In the genomic region with DNA sequence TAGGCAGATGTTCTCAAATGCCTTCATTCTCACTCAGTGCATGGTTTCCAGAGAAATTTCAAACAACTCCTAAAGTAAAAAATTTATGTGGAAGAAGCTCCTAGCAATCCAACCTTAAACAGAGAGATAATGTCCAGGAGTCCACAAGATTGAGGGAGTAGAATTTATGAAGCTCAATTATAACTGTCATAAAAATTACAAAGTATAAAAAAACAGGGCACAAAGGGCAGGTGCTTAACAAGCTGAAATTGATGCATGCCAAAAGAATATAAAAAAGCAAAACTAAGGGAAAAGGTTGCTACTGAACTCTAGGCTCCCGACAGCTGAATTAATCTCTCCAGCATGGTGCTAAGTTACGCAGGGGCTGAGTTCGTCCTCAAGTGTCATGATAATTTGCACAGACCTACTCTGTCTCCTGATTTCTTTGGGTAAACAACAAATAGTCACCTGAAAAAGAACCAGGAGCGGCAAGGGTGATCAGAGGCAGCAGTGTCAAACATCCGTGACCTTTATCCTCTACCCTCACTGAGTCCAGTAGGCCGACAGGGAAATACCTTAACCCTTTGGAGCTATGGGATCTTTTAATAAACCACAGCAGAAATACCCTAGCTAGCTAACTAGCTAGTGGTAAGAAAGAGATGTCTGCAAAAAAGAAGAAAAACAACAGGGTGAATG, we compare ENCODE assay signal across 1 cellular context.
TF ChIP-seq lines count a peak whose summit lies in the region.

No MANE protein-coding gene starts in this region.

TF ChIP-seq in HepG2, 621 proteins besides CTCF, POLR2A, EP300 and RAD21 (continued from another document and continues in another):
- TF ChIP-seq, protein P1, sequence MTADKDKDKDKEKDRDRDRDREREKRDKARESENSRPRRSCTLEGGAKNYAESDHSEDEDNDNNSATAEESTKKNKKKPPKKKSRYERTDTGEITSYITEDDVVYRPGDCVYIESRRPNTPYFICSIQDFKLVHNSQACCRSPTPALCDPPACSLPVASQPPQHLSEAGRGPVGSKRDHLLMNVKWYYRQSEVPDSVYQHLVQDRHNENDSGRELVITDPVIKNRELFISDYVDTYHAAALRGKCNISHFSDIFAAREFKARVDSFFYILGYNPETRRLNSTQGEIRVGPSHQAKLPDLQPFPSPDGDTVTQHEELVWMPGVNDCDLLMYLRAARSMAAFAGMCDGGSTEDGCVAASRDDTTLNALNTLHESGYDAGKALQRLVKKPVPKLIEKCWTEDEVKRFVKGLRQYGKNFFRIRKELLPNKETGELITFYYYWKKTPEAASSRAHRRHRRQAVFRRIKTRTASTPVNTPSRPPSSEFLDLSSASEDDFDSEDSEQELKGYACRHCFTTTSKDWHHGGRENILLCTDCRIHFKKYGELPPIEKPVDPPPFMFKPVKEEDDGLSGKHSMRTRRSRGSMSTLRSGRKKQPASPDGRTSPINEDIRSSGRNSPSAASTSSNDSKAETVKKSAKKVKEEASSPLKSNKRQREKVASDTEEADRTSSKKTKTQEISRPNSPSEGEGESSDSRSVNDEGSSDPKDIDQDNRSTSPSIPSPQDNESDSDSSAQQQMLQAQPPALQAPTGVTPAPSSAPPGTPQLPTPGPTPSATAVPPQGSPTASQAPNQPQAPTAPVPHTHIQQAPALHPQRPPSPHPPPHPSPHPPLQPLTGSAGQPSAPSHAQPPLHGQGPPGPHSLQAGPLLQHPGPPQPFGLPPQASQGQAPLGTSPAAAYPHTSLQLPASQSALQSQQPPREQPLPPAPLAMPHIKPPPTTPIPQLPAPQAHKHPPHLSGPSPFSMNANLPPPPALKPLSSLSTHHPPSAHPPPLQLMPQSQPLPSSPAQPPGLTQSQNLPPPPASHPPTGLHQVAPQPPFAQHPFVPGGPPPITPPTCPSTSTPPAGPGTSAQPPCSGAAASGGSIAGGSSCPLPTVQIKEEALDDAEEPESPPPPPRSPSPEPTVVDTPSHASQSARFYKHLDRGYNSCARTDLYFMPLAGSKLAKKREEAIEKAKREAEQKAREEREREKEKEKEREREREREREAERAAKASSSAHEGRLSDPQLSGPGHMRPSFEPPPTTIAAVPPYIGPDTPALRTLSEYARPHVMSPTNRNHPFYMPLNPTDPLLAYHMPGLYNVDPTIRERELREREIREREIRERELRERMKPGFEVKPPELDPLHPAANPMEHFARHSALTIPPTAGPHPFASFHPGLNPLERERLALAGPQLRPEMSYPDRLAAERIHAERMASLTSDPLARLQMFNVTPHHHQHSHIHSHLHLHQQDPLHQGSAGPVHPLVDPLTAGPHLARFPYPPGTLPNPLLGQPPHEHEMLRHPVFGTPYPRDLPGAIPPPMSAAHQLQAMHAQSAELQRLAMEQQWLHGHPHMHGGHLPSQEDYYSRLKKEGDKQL (CRISPR knock-in tag; IDR thresholded peaks at IDR 0.05; ENCODE audit: low read depth), result peak; percentile 42; the same call in 1 of the 2 replicates
- peak; percentile 91 for TF ChIP-seq PPARG (CRISPR knock-in tag; conservative IDR thresholded peaks at IDR 0.05)
- 0 out of 2 replicates have a peak, but pooled peaks have one; percentile 52 for TF ChIP-seq ZSCAN9 (CRISPR knock-in tag; IDR thresholded peaks at IDR 0.05; ENCODE audit: borderline replicate concordance)
- TF ChIP-seq SSRP1 (CRISPR knock-in tag; IDR thresholded peaks at IDR 0.05), result no peak
- TF ChIP-seq, protein P2, sequence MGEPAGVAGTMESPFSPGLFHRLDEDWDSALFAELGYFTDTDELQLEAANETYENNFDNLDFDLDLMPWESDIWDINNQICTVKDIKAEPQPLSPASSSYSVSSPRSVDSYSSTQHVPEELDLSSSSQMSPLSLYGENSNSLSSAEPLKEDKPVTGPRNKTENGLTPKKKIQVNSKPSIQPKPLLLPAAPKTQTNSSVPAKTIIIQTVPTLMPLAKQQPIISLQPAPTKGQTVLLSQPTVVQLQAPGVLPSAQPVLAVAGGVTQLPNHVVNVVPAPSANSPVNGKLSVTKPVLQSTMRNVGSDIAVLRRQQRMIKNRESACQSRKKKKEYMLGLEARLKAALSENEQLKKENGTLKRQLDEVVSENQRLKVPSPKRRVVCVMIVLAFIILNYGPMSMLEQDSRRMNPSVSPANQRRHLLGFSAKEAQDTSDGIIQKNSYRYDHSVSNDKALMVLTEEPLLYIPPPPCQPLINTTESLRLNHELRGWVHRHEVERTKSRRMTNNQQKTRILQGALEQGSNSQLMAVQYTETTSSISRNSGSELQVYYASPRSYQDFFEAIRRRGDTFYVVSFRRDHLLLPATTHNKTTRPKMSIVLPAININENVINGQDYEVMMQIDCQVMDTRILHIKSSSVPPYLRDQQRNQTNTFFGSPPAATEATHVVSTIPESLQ (CRISPR knock-in tag; conservative IDR thresholded peaks at IDR 0.05), result no peak
- TF ChIP-seq RELA (CRISPR knock-in tag; IDR thresholded peaks at IDR 0.05), result no peak
- no peak for TF ChIP-seq ZNF432 (CRISPR knock-in tag; IDR thresholded peaks at IDR 0.05; ENCODE audit: borderline replicate concordance)
- peak; percentile 88 for TF ChIP-seq ZKSCAN1 (IDR thresholded peaks at IDR 0.05; ENCODE audit: low read length)
- TF ChIP-seq RXRA (CRISPR knock-in tag; IDR thresholded peaks at IDR 0.05), result peak; percentile 59; the same call in 1 of the 2 replicates
- peak; percentile 86 for TF ChIP-seq GATAD2A (CRISPR knock-in tag; IDR thresholded peaks at IDR 0.05)
- TF ChIP-seq REXO4 (CRISPR knock-in tag; IDR thresholded peaks at IDR 0.05; ENCODE audit: borderline replicate concordance), result no peak
- no peak for TF ChIP-seq RFX1 (IDR thresholded peaks at IDR 0.05)
- 0 out of 2 replicates have a peak, but pooled peaks have one; percentile 14 for TF ChIP-seq STAG1 (CRISPR knock-in tag; IDR thresholded peaks at IDR 0.05)
- TF ChIP-seq MXD4 (CRISPR knock-in tag; IDR thresholded peaks at IDR 0.05), result no peak
- TF ChIP-seq ZC3H13 (CRISPR knock-in tag; IDR thresholded peaks at IDR 0.05), result no peak
- TF ChIP-seq SMAD1 (CRISPR knock-in tag; IDR thresholded peaks at IDR 0.05; ENCODE audit: borderline replicate concordance, low read depth), result no peak
- TF ChIP-seq GABPA (IDR thresholded peaks at IDR 0.05; ENCODE audit: low read depth, low read length), result no peak
- no peak for TF ChIP-seq GABPA (CRISPR knock-in tag; IDR thresholded peaks at IDR 0.05; ENCODE audit: low read depth)
- TF ChIP-seq ZNF383 (CRISPR knock-in tag; IDR thresholded peaks at IDR 0.05; ENCODE audit: borderline replicate concordance), result no peak
- TF ChIP-seq, protein P3, sequence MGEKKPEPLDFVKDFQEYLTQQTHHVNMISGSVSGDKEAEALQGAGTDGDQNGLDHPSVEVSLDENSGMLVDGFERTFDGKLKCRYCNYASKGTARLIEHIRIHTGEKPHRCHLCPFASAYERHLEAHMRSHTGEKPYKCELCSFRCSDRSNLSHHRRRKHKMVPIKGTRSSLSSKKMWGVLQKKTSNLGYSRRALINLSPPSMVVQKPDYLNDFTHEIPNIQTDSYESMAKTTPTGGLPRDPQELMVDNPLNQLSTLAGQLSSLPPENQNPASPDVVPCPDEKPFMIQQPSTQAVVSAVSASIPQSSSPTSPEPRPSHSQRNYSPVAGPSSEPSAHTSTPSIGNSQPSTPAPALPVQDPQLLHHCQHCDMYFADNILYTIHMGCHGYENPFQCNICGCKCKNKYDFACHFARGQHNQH (CRISPR knock-in tag; IDR thresholded peaks at IDR 0.05), result 0 out of 2 replicates have a peak, but pooled peaks have one; percentile 47
- TF ChIP-seq, protein P4, sequence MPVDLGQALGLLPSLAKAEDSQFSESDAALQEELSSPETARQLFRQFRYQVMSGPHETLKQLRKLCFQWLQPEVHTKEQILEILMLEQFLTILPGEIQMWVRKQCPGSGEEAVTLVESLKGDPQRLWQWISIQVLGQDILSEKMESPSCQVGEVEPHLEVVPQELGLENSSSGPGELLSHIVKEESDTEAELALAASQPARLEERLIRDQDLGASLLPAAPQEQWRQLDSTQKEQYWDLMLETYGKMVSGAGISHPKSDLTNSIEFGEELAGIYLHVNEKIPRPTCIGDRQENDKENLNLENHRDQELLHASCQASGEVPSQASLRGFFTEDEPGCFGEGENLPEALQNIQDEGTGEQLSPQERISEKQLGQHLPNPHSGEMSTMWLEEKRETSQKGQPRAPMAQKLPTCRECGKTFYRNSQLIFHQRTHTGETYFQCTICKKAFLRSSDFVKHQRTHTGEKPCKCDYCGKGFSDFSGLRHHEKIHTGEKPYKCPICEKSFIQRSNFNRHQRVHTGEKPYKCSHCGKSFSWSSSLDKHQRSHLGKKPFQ (CRISPR knock-in tag; IDR thresholded peaks at IDR 0.05; ENCODE audit: insufficient replicate concordance), result no peak
- TF ChIP-seq, protein P5, sequence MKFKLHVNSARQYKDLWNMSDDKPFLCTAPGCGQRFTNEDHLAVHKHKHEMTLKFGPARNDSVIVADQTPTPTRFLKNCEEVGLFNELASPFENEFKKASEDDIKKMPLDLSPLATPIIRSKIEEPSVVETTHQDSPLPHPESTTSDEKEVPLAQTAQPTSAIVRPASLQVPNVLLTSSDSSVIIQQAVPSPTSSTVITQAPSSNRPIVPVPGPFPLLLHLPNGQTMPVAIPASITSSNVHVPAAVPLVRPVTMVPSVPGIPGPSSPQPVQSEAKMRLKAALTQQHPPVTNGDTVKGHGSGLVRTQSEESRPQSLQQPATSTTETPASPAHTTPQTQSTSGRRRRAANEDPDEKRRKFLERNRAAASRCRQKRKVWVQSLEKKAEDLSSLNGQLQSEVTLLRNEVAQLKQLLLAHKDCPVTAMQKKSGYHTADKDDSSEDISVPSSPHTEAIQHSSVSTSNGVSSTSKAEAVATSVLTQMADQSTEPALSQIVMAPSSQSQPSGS (CRISPR knock-in tag; IDR thresholded peaks at IDR 0.05), result 0 out of 2 replicates have a peak, but pooled peaks have one; percentile 61
- TF ChIP-seq, protein P6, sequence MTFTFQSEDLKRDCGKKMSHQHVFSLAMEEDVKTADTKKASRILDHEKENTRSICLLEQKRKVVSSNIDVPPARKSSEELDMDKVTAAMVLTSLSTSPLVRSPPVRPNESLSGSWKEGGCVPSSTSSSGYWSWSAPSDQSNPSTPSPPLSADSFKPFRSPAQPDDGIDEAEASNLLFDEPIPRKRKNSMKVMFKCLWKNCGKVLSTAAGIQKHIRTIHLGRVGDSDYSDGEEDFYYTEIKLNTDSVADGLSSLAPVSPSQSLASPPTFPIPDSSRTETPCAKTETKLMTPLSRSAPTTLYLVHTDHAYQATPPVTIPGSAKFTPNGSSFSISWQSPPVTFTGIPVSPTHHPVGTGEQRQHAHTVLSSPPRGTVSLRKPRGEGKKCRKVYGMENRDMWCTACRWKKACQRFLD (CRISPR knock-in tag; IDR thresholded peaks at IDR 0.05; ENCODE audit: borderline replicate concordance), result no peak
- TF ChIP-seq TRIM24 (CRISPR knock-in tag; IDR thresholded peaks at IDR 0.05), result no peak
- no peak for TF ChIP-seq SP1 (IDR thresholded peaks at IDR 0.05)
- no peak for TF ChIP-seq SP1 (CRISPR knock-in tag; IDR thresholded peaks at IDR 0.05)
- TF ChIP-seq KAT8 (CRISPR knock-in tag; IDR thresholded peaks at IDR 0.05), result peak; percentile 23; the same call in 1 of the 2 replicates
- peak; percentile 57; the same call in 1 of the 2 replicates for TF ChIP-seq FOXJ3 (CRISPR knock-in tag; IDR thresholded peaks at IDR 0.05; ENCODE audit: borderline replicate concordance)
- no peak for TF ChIP-seq SRY (CRISPR knock-in tag; IDR thresholded peaks at IDR 0.05)
- TF ChIP-seq, protein P7, sequence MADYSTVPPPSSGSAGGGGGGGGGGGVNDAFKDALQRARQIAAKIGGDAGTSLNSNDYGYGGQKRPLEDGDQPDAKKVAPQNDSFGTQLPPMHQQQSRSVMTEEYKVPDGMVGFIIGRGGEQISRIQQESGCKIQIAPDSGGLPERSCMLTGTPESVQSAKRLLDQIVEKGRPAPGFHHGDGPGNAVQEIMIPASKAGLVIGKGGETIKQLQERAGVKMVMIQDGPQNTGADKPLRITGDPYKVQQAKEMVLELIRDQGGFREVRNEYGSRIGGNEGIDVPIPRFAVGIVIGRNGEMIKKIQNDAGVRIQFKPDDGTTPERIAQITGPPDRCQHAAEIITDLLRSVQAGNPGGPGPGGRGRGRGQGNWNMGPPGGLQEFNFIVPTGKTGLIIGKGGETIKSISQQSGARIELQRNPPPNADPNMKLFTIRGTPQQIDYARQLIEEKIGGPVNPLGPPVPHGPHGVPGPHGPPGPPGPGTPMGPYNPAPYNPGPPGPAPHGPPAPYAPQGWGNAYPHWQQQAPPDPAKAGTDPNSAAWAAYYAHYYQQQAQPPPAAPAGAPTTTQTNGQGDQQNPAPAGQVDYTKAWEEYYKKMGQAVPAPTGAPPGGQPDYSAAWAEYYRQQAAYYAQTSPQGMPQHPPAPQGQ (CRISPR knock-in tag; IDR thresholded peaks at IDR 0.05; ENCODE audit: borderline replicate concordance), result no peak
- no peak for TF ChIP-seq ATAD3A (CRISPR knock-in tag; IDR thresholded peaks at IDR 0.05)
- TF ChIP-seq, protein P8, sequence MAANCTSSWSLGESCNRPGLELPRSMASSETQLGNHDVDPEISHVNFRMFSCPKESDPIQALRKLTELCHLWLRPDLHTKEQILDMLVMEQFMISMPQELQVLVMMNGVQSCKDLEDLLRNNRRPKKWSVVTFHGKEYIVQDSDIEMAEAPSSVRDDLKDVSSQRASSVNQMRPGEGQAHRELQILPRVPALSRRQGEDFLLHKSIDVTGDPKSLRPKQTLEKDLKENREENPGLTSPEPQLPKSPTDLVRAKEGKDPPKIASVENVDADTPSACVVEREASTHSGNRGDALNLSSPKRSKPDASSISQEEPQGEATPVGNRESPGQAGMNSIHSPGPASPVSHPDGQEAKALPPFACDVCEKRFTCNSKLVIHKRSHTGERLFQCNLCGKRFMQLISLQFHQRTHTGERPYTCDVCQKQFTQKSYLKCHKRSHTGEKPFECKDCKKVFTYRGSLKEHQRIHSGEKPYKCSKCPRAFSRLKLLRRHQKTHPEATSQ (CRISPR knock-in tag; IDR thresholded peaks at IDR 0.05; ENCODE audit: borderline replicate concordance), result no peak
- TF ChIP-seq ZNF264 (CRISPR knock-in tag; IDR thresholded peaks at IDR 0.05), result no peak
- TF ChIP-seq, protein P9, sequence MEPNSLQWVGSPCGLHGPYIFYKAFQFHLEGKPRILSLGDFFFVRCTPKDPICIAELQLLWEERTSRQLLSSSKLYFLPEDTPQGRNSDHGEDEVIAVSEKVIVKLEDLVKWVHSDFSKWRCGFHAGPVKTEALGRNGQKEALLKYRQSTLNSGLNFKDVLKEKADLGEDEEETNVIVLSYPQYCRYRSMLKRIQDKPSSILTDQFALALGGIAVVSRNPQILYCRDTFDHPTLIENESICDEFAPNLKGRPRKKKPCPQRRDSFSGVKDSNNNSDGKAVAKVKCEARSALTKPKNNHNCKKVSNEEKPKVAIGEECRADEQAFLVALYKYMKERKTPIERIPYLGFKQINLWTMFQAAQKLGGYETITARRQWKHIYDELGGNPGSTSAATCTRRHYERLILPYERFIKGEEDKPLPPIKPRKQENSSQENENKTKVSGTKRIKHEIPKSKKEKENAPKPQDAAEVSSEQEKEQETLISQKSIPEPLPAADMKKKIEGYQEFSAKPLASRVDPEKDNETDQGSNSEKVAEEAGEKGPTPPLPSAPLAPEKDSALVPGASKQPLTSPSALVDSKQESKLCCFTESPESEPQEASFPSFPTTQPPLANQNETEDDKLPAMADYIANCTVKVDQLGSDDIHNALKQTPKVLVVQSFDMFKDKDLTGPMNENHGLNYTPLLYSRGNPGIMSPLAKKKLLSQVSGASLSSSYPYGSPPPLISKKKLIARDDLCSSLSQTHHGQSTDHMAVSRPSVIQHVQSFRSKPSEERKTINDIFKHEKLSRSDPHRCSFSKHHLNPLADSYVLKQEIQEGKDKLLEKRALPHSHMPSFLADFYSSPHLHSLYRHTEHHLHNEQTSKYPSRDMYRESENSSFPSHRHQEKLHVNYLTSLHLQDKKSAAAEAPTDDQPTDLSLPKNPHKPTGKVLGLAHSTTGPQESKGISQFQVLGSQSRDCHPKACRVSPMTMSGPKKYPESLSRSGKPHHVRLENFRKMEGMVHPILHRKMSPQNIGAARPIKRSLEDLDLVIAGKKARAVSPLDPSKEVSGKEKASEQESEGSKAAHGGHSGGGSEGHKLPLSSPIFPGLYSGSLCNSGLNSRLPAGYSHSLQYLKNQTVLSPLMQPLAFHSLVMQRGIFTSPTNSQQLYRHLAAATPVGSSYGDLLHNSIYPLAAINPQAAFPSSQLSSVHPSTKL (CRISPR knock-in tag; IDR thresholded peaks at IDR 0.05), result peak; percentile 90
- no peak for TF ChIP-seq SRSF9 (IDR thresholded peaks at IDR 0.05; ENCODE audit: borderline replicate concordance, insufficient read depth, low read depth, low read length, poor library complexity, severe bottlenecking)
- TF ChIP-seq HMG20B (CRISPR knock-in tag; conservative IDR thresholded peaks at IDR 0.05), result peak; percentile 42; the same call in 1 of the 2 replicates
